In genomic region chr9:135644631-135645218, GRCh38 we compare ENCODE assay signal across 1 cellular context.
A peak's percentile ranks its signal among the peaks of the same experiment; 100 is the strongest.
TF ChIP-seq lines count a peak whose summit lies in the region.

No MANE protein-coding gene starts in this region.

TF ChIP-seq in HepG2, 621 proteins besides CTCF, POLR2A, EP300 and RAD21:
- TF ChIP-seq, protein P1, sequence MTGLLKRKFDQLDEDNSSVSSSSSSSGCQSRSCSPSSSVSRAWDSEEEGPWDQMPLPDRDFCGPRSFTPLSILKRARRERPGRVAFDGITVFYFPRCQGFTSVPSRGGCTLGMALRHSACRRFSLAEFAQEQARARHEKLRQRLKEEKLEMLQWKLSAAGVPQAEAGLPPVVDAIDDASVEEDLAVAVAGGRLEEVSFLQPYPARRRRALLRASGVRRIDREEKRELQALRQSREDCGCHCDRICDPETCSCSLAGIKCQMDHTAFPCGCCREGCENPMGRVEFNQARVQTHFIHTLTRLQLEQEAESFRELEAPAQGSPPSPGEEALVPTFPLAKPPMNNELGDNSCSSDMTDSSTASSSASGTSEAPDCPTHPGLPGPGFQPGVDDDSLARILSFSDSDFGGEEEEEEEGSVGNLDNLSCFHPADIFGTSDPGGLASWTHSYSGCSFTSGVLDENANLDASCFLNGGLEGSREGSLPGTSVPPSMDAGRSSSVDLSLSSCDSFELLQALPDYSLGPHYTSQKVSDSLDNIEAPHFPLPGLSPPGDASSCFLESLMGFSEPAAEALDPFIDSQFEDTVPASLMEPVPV (CRISPR knock-in tag; IDR thresholded peaks at IDR 0.05): no peak
- TF ChIP-seq ZNF562 (CRISPR knock-in tag; IDR thresholded peaks at IDR 0.05; ENCODE audit: borderline replicate concordance): 0 out of 2 replicates have a peak, but pooled peaks have one; percentile 48
TF ChIP-seq in HepG2: peak in this region for 1.
